Comparison of ENCODE assay signal across 16 cellular contexts in the genomic region with DNA sequence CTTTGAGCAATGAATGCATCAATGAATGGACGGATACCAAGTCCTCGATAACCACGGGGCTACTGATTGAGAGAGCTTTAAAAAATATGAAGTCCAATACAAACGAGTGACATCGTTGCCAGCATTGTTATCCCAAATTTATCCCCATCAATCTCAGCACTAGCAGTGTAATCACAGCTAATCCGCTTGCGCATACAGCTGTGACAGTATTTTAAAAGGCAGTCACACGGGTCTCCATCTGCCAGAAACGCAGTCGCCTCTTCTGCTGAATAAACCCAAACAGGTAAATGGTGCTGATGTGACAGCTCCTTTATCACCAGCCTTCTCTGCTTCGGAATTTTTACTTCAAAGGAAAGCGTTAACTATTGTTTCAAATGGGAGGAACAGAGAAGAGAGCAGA.
"Had no signal": no experiment of that assay in that cellular context is flagged by ENCODE, and none has a peak within 500 bp of the region (broad histone marks: within the 10 kb centered on the region; RNA-seq: fewer than 3 reads in every experiment).

No MANE protein-coding gene starts in this region.

- H3K27ac ChIP-seq: ascending aorta, gastrocnemius medialis, spleen, testis, upper lobe of left lung had no signal

- H3K4me1 ChIP-seq: ascending aorta, gastrocnemius medialis, testis, upper lobe of left lung had no signal

- H3K9me3 ChIP-seq: ascending aorta, gastrocnemius medialis, spleen, testis, upper lobe of left lung had no signal

- DNase-seq: activated CD4-positive, alpha-beta memory T cell treated with anti-CD3 and anti-CD28 coated beads for 36 hours; activated CD8-positive, alpha-beta memory T cell treated with anti-CD3 and anti-CD28 coated beads, Interleukin-2, amount 10 ng/mL, durations not matched to agents 7 days and 5 days; activated naive CD4-positive, alpha-beta T cell treated with anti-CD3 and anti-CD28 coated beads, Interleukin-2, amount 10 ng/mL, durations not matched to agents 7 days and 5 days; activated T-cell treated with anti-CD3 and anti-CD28 coated beads, Interleukin-2, amount 50 U/mL, for 1 hour; gastrocnemius medialis; kidney; left ventricle myocardium superior; natural killer cell; spleen; stimulated activated naive CD8-positive, alpha-beta T cell treated with anti-CD3 and anti-CD28 coated beads, Interleukin-15, amount 100 ng/mL, for 72 hours; T1000; testis; upper lobe of left lung had no signal

- ATAC-seq: activated CD8-positive, alpha-beta memory T cell treated with anti-CD3 and anti-CD28 coated beads, Interleukin-2, amount 10 ng/mL, durations not matched to agents 7 days and 5 days; gastrocnemius medialis; left ventricle myocardium superior; natural killer cell; sciatic nerve; stimulated activated naive CD8-positive, alpha-beta T cell treated with anti-CD3 and anti-CD28 coated beads, Interleukin-15, amount 100 ng/mL, for 72 hours had no signal

- H3K36me3 Mint-ChIP-seq: activated CD8-positive, alpha-beta memory T cell treated with anti-CD3 and anti-CD28 coated beads, Interleukin-2, amount 10 ng/mL, durations not matched to agents 7 days and 5 days had no signal

- H3K27ac Mint-ChIP-seq: activated CD4-positive, alpha-beta memory T cell treated with anti-CD3 and anti-CD28 coated beads for 36 hours; activated CD8-positive, alpha-beta memory T cell treated with anti-CD3 and anti-CD28 coated beads, Interleukin-2, amount 10 ng/mL, durations not matched to agents 7 days and 5 days; activated naive CD4-positive, alpha-beta T cell treated with anti-CD3 and anti-CD28 coated beads, Interleukin-2, amount 10 ng/mL, durations not matched to agents 7 days and 5 days; memory B cell had no signal

- H3K36me3 ChIP-seq: ascending aorta, gastrocnemius medialis, upper lobe of left lung had no signal

- H3K27me3 Mint-ChIP-seq: activated CD4-positive, alpha-beta memory T cell treated with anti-CD3 and anti-CD28 coated beads for 36 hours; activated CD8-positive, alpha-beta memory T cell treated with anti-CD3 and anti-CD28 coated beads, Interleukin-2, amount 10 ng/mL, durations not matched to agents 7 days and 5 days; activated naive CD4-positive, alpha-beta T cell treated with anti-CD3 and anti-CD28 coated beads, Interleukin-2, amount 10 ng/mL, durations not matched to agents 7 days and 5 days; memory B cell; stimulated activated naive CD8-positive, alpha-beta T cell treated with anti-CD3 and anti-CD28 coated beads, Interleukin-15, amount 100 ng/mL, for 72 hours had no signal

- H3K4me3 ChIP-seq: ascending aorta, gastrocnemius medialis, spleen, testis, upper lobe of left lung had no signal

- H3K4me1 Mint-ChIP-seq: activated naive CD4-positive, alpha-beta T cell treated with anti-CD3 and anti-CD28 coated beads, Interleukin-2, amount 10 ng/mL, durations not matched to agents 7 days and 5 days; stimulated activated naive CD8-positive, alpha-beta T cell treated with anti-CD3 and anti-CD28 coated beads, Interleukin-15, amount 100 ng/mL, for 72 hours had no signal

- H3K4me3 Mint-ChIP-seq: activated CD4-positive, alpha-beta memory T cell treated with anti-CD3 and anti-CD28 coated beads for 36 hours; activated CD8-positive, alpha-beta memory T cell treated with anti-CD3 and anti-CD28 coated beads, Interleukin-2, amount 10 ng/mL, durations not matched to agents 7 days and 5 days; activated naive CD4-positive, alpha-beta T cell treated with anti-CD3 and anti-CD28 coated beads, Interleukin-2, amount 10 ng/mL, durations not matched to agents 7 days and 5 days; memory B cell; natural killer cell; stimulated activated naive CD8-positive, alpha-beta T cell treated with anti-CD3 and anti-CD28 coated beads, Interleukin-15, amount 100 ng/mL, for 72 hours had no signal

- H3K9me3 Mint-ChIP-seq: activated CD4-positive, alpha-beta memory T cell treated with anti-CD3 and anti-CD28 coated beads for 36 hours; activated naive CD4-positive, alpha-beta T cell treated with anti-CD3 and anti-CD28 coated beads, Interleukin-2, amount 10 ng/mL, durations not matched to agents 7 days and 5 days; natural killer cell; stimulated activated naive CD8-positive, alpha-beta T cell treated with anti-CD3 and anti-CD28 coated beads, Interleukin-15, amount 100 ng/mL, for 72 hours had no signal

- H3K27me3 ChIP-seq: ascending aorta, gastrocnemius medialis, spleen, testis, upper lobe of left lung had no signal
